In the genomic region with DNA sequence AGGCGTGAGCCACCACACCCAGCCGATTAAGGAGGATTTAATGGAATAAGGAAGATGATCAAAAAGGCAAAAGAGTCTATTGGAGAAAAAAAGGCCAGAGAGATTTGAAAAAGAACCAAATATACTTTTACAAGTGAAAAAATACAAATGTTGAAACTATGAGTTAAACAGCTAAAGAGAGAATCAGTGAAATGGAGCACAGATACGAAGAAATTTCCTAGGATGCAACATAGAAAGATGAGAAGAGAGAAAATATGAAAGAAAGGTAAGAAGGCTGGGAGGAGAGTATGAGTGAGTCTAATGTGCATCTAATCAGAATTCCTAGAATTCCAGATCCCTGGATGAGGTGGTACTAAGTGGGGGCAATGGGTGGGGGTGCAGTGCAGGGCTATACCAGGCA, we compare ENCODE assay signal across 33 cellular contexts.
"Had no signal": no experiment of that assay in that cellular context is flagged by ENCODE, and none has a peak within 500 bp of the region (broad histone marks: within the 10 kb centered on the region; RNA-seq: fewer than 3 reads in every experiment).

No MANE protein-coding gene starts in this region.

- H3K9me3 ChIP-seq: adrenal gland had no signal

- H3K27me3 Mint-ChIP-seq: activated naive CD4-positive, alpha-beta T cell treated with anti-CD3 and anti-CD28 coated beads, Interleukin-2, amount 50 U/mL, for 24 hours; activated naive CD8-positive, alpha-beta T cell treated with anti-CD3 and anti-CD28 coated beads for 36 hours; activated T-helper 17 cell treated with anti-CD3 and anti-CD28 coated beads, Interleukin-2, amount 50 U/mL, for 72 hours had no signal

- H3K36me3 Mint-ChIP-seq: activated naive CD8-positive, alpha-beta T cell treated with anti-CD3 and anti-CD28 coated beads for 36 hours had no signal

- H3K27me3 ChIP-seq: adrenal gland, brain microvascular endothelial cell, dorsolateral prefrontal cortex had no signal

- H3K4me3 ChIP-seq: adrenal gland, coronary artery, dorsolateral prefrontal cortex had no signal

- H3K27ac ChIP-seq: adrenal gland, brain microvascular endothelial cell, coronary artery, dorsolateral prefrontal cortex, WERI-Rb-1 had no signal

- H3K4me1 Mint-ChIP-seq: activated naive CD4-positive, alpha-beta T cell treated with anti-CD3 and anti-CD28 coated beads, Interleukin-2, amount 50 U/mL, for 24 hours; activated naive CD8-positive, alpha-beta T cell treated with anti-CD3 and anti-CD28 coated beads for 36 hours; activated T-helper 17 cell treated with anti-CD3 and anti-CD28 coated beads, Interleukin-2, amount 50 U/mL, for 72 hours; endodermal cell had no signal

- FAIRE-seq: bronchial epithelial cell, frontal cortex had no signal

- ATAC-seq: activated CD4-positive, CD25-positive, alpha-beta regulatory T cell treated with anti-CD3 and anti-CD28 coated beads, Interleukin-2, amount 50 U/mL, for 24 hours; activated CD8-positive, alpha-beta T cell treated with anti-CD3 and anti-CD28 coated beads for 36 hours; activated naive CD8-positive, alpha-beta T cell treated with anti-CD3 and anti-CD28 coated beads, Interleukin-2, amount 50 U/mL, for 24 hours; activated T-cell treated with anti-CD3 and anti-CD28 coated beads, Interleukin-2, amount 50 U/mL, for 4 hours; activated T-helper 17 cell treated with anti-CD3 and anti-CD28 coated beads, Interleukin-2, amount 50 U/mL, for 72 hours; T-helper 17 cell had no signal

- H3K9me3 Mint-ChIP-seq: activated naive CD4-positive, alpha-beta T cell treated with anti-CD3 and anti-CD28 coated beads, Interleukin-2, amount 50 U/mL, for 24 hours; activated T-helper 17 cell treated with anti-CD3 and anti-CD28 coated beads, Interleukin-2, amount 50 U/mL, for 72 hours had no signal

- DNase-seq: activated B cell treated with CpG ODN at 0.5 μM for 24 hours; activated CD4-positive, alpha-beta T cell treated with anti-CD3 and anti-CD28 coated beads for 48 hours; activated CD4-positive, alpha-beta T cell treated with anti-CD3 and anti-CD28 coated beads, Interleukin-2, amount 50 U/mL, for 1 hour; activated CD4-positive, alpha-beta T cell treated with anti-CD3 and anti-CD28 coated beads, Interleukin-2, amount 50 U/mL, for 48 hours; activated CD8-positive, alpha-beta memory T cell treated with anti-CD3 and anti-CD28 coated beads for 24 hours; activated CD8-positive, alpha-beta T cell treated with anti-CD3 and anti-CD28 coated beads for 36 hours; activated effector memory CD4-positive, alpha-beta T cell treated with Interleukin-2 at 50 U/mL for 16 hours; activated gamma-delta T cell treated with Interleukin-2 at 50 U/mL for 16 hours; activated naive CD4-positive, alpha-beta T cell treated with Interleukin-2 at 50 U/mL for 16 hours; activated naive CD8-positive, alpha-beta T cell treated with anti-CD3 and anti-CD28 coated beads for 36 hours; activated naive CD8-positive, alpha-beta T cell treated with anti-CD3 and anti-CD28 coated beads, Interleukin-2, amount 50 U/mL, for 24 hours; activated T-cell treated with anti-CD3 and anti-CD28 coated beads, Interleukin-2, amount 50 U/mL, for 4 hours; adrenal gland; amygdala; brain microvascular endothelial cell; effector memory CD4-positive, alpha-beta T cell; endodermal cell; foreskin fibroblast; head of caudate nucleus; T-helper 1 cell; T-helper 17 cell; T1000; WERI-Rb-1 had no signal

- H3K4me3 Mint-ChIP-seq: activated B cell treated with CpG ODN at 0.5 μM for 24 hours; activated CD8-positive, alpha-beta T cell treated with anti-CD3 and anti-CD28 coated beads for 36 hours; activated naive CD4-positive, alpha-beta T cell treated with anti-CD3 and anti-CD28 coated beads, Interleukin-2, amount 50 U/mL, for 24 hours; activated naive CD8-positive, alpha-beta T cell treated with anti-CD3 and anti-CD28 coated beads for 36 hours; activated naive CD8-positive, alpha-beta T cell treated with anti-CD3 and anti-CD28 coated beads, Interleukin-2, amount 50 U/mL, for 24 hours; activated T-cell treated with anti-CD3 and anti-CD28 coated beads, Interleukin-2, amount 50 U/mL, for 4 hours; activated T-helper 17 cell treated with anti-CD3 and anti-CD28 coated beads, Interleukin-2, amount 50 U/mL, for 72 hours; central memory CD8-positive, alpha-beta T cell; dendritic cell treated with granulocyte-macrophage colony-stimulating factor and Interleukin-4, amounts not matched to agents 40 ng/mL and 50 ng/mL, for 4 days; endodermal cell; T-helper 17 cell; T-helper 2 cell treated with Interferon-gamma antibody and Interleukin-4, amounts not matched to agents 5 μg/mL and 100 μg/mL, for 36 hours had no signal

- H3K27ac Mint-ChIP-seq: activated B cell treated with CpG ODN at 0.5 μM for 24 hours; activated CD8-positive, alpha-beta T cell treated with anti-CD3 and anti-CD28 coated beads for 36 hours; activated naive CD4-positive, alpha-beta T cell treated with anti-CD3 and anti-CD28 coated beads, Interleukin-2, amount 50 U/mL, for 24 hours; activated naive CD8-positive, alpha-beta T cell treated with anti-CD3 and anti-CD28 coated beads for 36 hours; activated naive CD8-positive, alpha-beta T cell treated with anti-CD3 and anti-CD28 coated beads, Interleukin-2, amount 50 U/mL, for 24 hours; activated T-helper 17 cell treated with anti-CD3 and anti-CD28 coated beads, Interleukin-2, amount 50 U/mL, for 72 hours; dendritic cell treated with granulocyte-macrophage colony-stimulating factor and Interleukin-4, amounts not matched to agents 40 ng/mL and 50 ng/mL, for 4 days; endodermal cell; T-helper 17 cell; T-helper 2 cell treated with Interferon-gamma antibody and Interleukin-4, amounts not matched to agents 5 μg/mL and 100 μg/mL, for 36 hours had no signal

- H3K36me3 ChIP-seq: adrenal gland, brain microvascular endothelial cell, WERI-Rb-1 had no signal

- H3K4me1 ChIP-seq: adrenal gland had no signal
